Comparison of ENCODE assay signal across 9 cellular contexts in genomic region chr3:73727117-73727802, GRCh38.
DNase-seq lines count a peak whose midpoint lies in the region; TF ChIP-seq lines count a peak whose summit lies in the region.
"Had no signal": no experiment of that assay in that cellular context is flagged by ENCODE, and none has a peak within 500 bp of the region (broad histone marks: within the 10 kb centered on the region; RNA-seq: fewer than 3 reads in every experiment).

No MANE protein-coding gene starts in this region.

- H3K27me3 Mint-ChIP-seq in activated naive CD4-positive, alpha-beta T cell treated with anti-CD3 and anti-CD28 coated beads, Interleukin-2, amount 10 ng/mL, durations not matched to agents 7 days and 5 days, result no peaks in the 10 kb centered on the region

- intact Hi-C loops in spleen (cut with DNase I; ENCODE audit: low total_unique reads), result no loop called here

- CTCF ChIA-PET in activated naive CD4-positive, alpha-beta T cell treated with anti-CD3 and anti-CD28 coated beads, Interleukin-2, amount 10 ng/mL, durations not matched to agents 7 days and 5 days (lab: Charles Lee), result no interaction called here

- H3K4me1 Mint-ChIP-seq in activated naive CD4-positive, alpha-beta T cell treated with anti-CD3 and anti-CD28 coated beads, Interleukin-2, amount 10 ng/mL, durations not matched to agents 7 days and 5 days, result no peaks in the 10 kb centered on the region

- H3K4me1 ChIP-seq in spleen, result peaks cover 0 to 5% (median 0%) of the 10 kb centered on the region in 6 donors

- DNase-seq in HS-27A (ENCODE audit: low read depth) (peak; percentile 11), cardiac fibroblast (ENCODE audit: low read depth in 2 of 2) (peak; percentile 71 to 96), islet precursor cell (peak; percentile 91), spleen (no peak), SW 1271 (lab: John Stamatoyannopoulos, UW) (no peak), GDM1 (lab: John Stamatoyannopoulos, UW) (no peak)
- DNase-seq in activated naive CD4-positive, alpha-beta T cell treated with anti-CD3 and anti-CD28 coated beads, Interleukin-2, amount 10 ng/mL, durations not matched to agents 7 days and 5 days, result no peak
- no peak for DNase-seq in activated CD4-positive, alpha-beta T cell treated with anti-CD3 and anti-CD28 coated beads for 1 hour

- H3K27ac Mint-ChIP-seq in activated naive CD4-positive, alpha-beta T cell treated with anti-CD3 and anti-CD28 coated beads, Interleukin-2, amount 10 ng/mL, durations not matched to agents 7 days and 5 days, result no peak overlapping the region
- H3K27ac Mint-ChIP-seq: activated naive CD8-positive, alpha-beta T cell had no signal

- H3K4me3 ChIP-seq in cardiac fibroblast (replicated peaks in 1 of 2; ENCODE audit: low read depth in 2 of 2, low read length in 2 of 2), result no peak overlapping the region
- no peak overlapping the region for H3K4me3 ChIP-seq in spleen

- H3K36me3 Mint-ChIP-seq in activated naive CD4-positive, alpha-beta T cell treated with anti-CD3 and anti-CD28 coated beads, Interleukin-2, amount 10 ng/mL, durations not matched to agents 7 days and 5 days, result no peaks in the 10 kb centered on the region
- H3K36me3 Mint-ChIP-seq: activated naive CD8-positive, alpha-beta T cell had no signal

- H3K9me3 Mint-ChIP-seq in activated naive CD4-positive, alpha-beta T cell treated with anti-CD3 and anti-CD28 coated beads, Interleukin-2, amount 10 ng/mL, durations not matched to agents 7 days and 5 days, result peaks cover 6% of the 10 kb centered on the region

- H3K9me3 ChIP-seq in spleen, result no peaks in the 10 kb centered on the region

- H3K27ac ChIP-seq in spleen, result peak overlapping the region in 7 of 8 donors; percentile 7 to 56 (median 47)

- H3K36me3 ChIP-seq in spleen, result no peaks in the 10 kb centered on the region

- H3K4me3 Mint-ChIP-seq in activated naive CD4-positive, alpha-beta T cell treated with anti-CD3 and anti-CD28 coated beads, Interleukin-2, amount 10 ng/mL, durations not matched to agents 7 days and 5 days, result no peak overlapping the region
- H3K4me3 Mint-ChIP-seq: activated naive CD8-positive, alpha-beta T cell had no signal

- no peak for TF ChIP-seq CTCF in cardiac fibroblast (IDR thresholded peaks at IDR 0.05; ENCODE audit: low read depth, low read length)
- TF ChIP-seq CTCF in spleen (IDR thresholded peaks at IDR 0.05 in 8 of 11, conservative IDR thresholded peaks at IDR 0.05 in 3 of 11), result no peak

- TF ChIP-seq POLR2A in spleen (IDR thresholded peaks at IDR 0.05), result no peak

- 39 to 57% (median 47%) methylated on average over 8 of the region's 8 CpGs for WGBS in spleen, 5 donors

- H3K27me3 ChIP-seq in spleen (replicated peaks in 1 of 7), result no peaks in the 10 kb centered on the region

Comparison
In these comparisons a context has a peak if more than half of its experiments do, and no peak if none do; other contexts are left out.
1. DNase-seq: peak in HS-27A (single experiment), cardiac fibroblast (2 of 2) and islet precursor cell (single experiment); none in spleen (single experiment), activated naive CD4-positive, alpha-beta T cell treated with anti-CD3 and anti-CD28 coated beads, Interleukin-2, amount 10 ng/mL, durations not matched to agents 7 days and 5 days (single experiment), SW 1271 (0 of 2), GDM1 (single experiment) and activated CD4-positive, alpha-beta T cell treated with anti-CD3 and anti-CD28 coated beads for 1 hour (single experiment).